In the genomic region with DNA sequence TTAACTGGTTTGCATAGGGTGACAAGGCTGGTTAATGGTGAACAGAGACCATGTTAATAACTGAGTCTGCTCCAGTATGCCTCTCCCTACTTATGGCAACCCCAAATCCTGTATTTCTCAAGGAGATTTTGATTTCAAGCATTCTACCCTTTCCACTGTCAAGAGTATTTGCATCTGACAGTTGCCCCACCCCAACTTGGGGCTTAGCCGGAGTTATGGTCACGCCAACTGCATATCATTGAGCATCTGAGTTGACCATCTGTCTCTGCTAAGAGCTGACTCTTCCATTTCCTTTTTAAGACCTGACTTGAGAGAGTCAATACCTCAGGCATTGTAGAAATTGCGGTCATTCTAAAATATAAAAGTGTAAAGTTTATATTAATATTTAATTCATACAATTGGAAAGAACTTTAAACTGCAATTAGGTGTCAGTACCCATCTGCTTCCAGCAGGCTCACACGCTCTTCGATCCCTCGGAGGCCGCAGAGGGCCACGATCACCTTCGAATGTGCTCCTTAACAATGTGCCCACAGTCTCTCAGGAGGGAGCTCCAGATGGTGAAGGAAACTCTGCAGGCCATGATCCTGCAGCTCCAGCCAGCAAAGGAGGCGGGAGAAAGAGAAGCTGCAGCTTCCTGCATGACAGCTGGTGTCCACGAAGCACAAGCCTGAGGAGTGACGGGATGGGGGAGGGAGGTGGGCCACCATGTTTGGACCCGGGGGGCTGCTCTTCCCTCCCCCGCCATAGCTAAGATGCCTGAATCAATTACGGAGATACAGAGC, we compare ENCODE assay signal across 19 cellular contexts.
"Had no signal": no experiment of that assay in that cellular context is flagged by ENCODE, and none has a peak within 500 bp of the region (broad histone marks: within the 10 kb centered on the region; RNA-seq: fewer than 3 reads in every experiment).

No MANE protein-coding gene starts in this region.

- H3K27me3 Mint-ChIP-seq: activated B cell treated with CpG ODN at 0.5 μM for 24 hours; activated CD4-positive, alpha-beta T cell treated with anti-CD3 and anti-CD28 coated beads, Interleukin-2, amount 10 ng/mL, durations not matched to agents 24 days and 14 days; activated naive CD8-positive, alpha-beta T cell treated with anti-CD3 and anti-CD28 coated beads, Interleukin-2, amount 10 ng/mL, durations not matched to agents 7 days and 5 days; effector memory CD8-positive, alpha-beta T cell; naive thymus-derived CD8-positive, alpha-beta T cell; stimulated activated naive B cell treated with anti-CD40 and anti-IgM and Interleukin-4, amounts not matched to agents 10 μg/mL and 1 μg/mL and 100 μg/mL, for 72 hours; T-helper 17 cell had no signal

- H3K4me1 Mint-ChIP-seq: activated B cell treated with CpG ODN at 0.5 μM for 24 hours; activated CD4-positive, alpha-beta T cell treated with anti-CD3 and anti-CD28 coated beads, Interleukin-2, amount 10 ng/mL, durations not matched to agents 24 days and 14 days; activated naive CD8-positive, alpha-beta T cell treated with anti-CD3 and anti-CD28 coated beads, Interleukin-2, amount 10 ng/mL, durations not matched to agents 7 days and 5 days; stimulated activated naive B cell treated with anti-CD40 and anti-IgM and Interleukin-4, amounts not matched to agents 10 μg/mL and 1 μg/mL and 100 μg/mL, for 72 hours; T-helper 17 cell had no signal

- H3K27me3 ChIP-seq: gastroesophageal sphincter, tibial artery, uterus had no signal

- H3K36me3 Mint-ChIP-seq: activated naive CD8-positive, alpha-beta T cell treated with anti-CD3 and anti-CD28 coated beads, Interleukin-2, amount 10 ng/mL, durations not matched to agents 7 days and 5 days had no signal

- H3K36me3 ChIP-seq: uterus had no signal

- H3K4me3 ChIP-seq: gastroesophageal sphincter, left ventricle myocardium inferior, mucosa of descending colon, skin epidermis, tibial artery, uterus had no signal

- DNase-seq: activated B cell treated with CpG ODN at 0.5 μM for 24 hours; activated CD4-positive, alpha-beta T cell treated with anti-CD3 and anti-CD28 coated beads, Interleukin-2, amount 10 ng/mL, durations not matched to agents 24 days and 14 days; activated naive CD8-positive, alpha-beta T cell treated with anti-CD3 and anti-CD28 coated beads, Interleukin-2, amount 10 ng/mL, durations not matched to agents 7 days and 5 days; anterior cingulate cortex; dermis blood vessel endothelial cell; effector memory CD8-positive, alpha-beta T cell; left ventricle myocardium inferior; mucosa of descending colon; naive thymus-derived CD8-positive, alpha-beta T cell; posterior cingulate gyrus; stimulated activated CD4-positive, alpha-beta T cell treated with anti-CD3 and anti-CD28 coated beads, Interleukin-15, amount 100 ng/mL, for 24 hours; stimulated activated CD4-positive, alpha-beta T cell treated with anti-CD3 and anti-CD28 coated beads, Interleukin-4, amount 100 ng/mL, for 1 hour; stimulated activated naive B cell treated with anti-CD40 and anti-IgM and Interleukin-4, amounts not matched to agents 10 μg/mL and 1 μg/mL and 100 μg/mL, for 72 hours; T-helper 17 cell; tibial artery; uterus had no signal

- H3K27ac Mint-ChIP-seq: activated B cell treated with CpG ODN at 0.5 μM for 24 hours; activated CD4-positive, alpha-beta T cell treated with anti-CD3 and anti-CD28 coated beads, Interleukin-2, amount 10 ng/mL, durations not matched to agents 24 days and 14 days; activated naive CD8-positive, alpha-beta T cell treated with anti-CD3 and anti-CD28 coated beads, Interleukin-2, amount 10 ng/mL, durations not matched to agents 7 days and 5 days; effector memory CD8-positive, alpha-beta T cell; naive thymus-derived CD8-positive, alpha-beta T cell; stimulated activated naive B cell treated with anti-CD40 and anti-IgM and Interleukin-4, amounts not matched to agents 10 μg/mL and 1 μg/mL and 100 μg/mL, for 72 hours; T-helper 17 cell had no signal

- H3K9me3 ChIP-seq: gastroesophageal sphincter, left ventricle myocardium inferior, mucosa of descending colon, tibial artery, uterus had no signal

- H3K9me3 Mint-ChIP-seq: activated B cell treated with CpG ODN at 0.5 μM for 24 hours; activated CD4-positive, alpha-beta T cell treated with anti-CD3 and anti-CD28 coated beads, Interleukin-2, amount 10 ng/mL, durations not matched to agents 24 days and 14 days; effector memory CD8-positive, alpha-beta T cell had no signal

- H3K4me1 ChIP-seq: gastroesophageal sphincter, tibial artery, uterus had no signal

- H3K4me3 Mint-ChIP-seq: activated B cell treated with CpG ODN at 0.5 μM for 24 hours; activated CD4-positive, alpha-beta T cell treated with anti-CD3 and anti-CD28 coated beads, Interleukin-2, amount 10 ng/mL, durations not matched to agents 24 days and 14 days; activated naive CD8-positive, alpha-beta T cell treated with anti-CD3 and anti-CD28 coated beads, Interleukin-2, amount 10 ng/mL, durations not matched to agents 7 days and 5 days; effector memory CD8-positive, alpha-beta T cell; naive thymus-derived CD8-positive, alpha-beta T cell; stimulated activated naive B cell treated with anti-CD40 and anti-IgM and Interleukin-4, amounts not matched to agents 10 μg/mL and 1 μg/mL and 100 μg/mL, for 72 hours; T-helper 17 cell had no signal

- ATAC-seq: effector memory CD8-positive, alpha-beta T cell; gastroesophageal sphincter; mucosa of descending colon; naive thymus-derived CD8-positive, alpha-beta T cell; stimulated activated naive B cell treated with anti-CD40 and anti-IgM and Interleukin-4, amounts not matched to agents 10 μg/mL and 1 μg/mL and 100 μg/mL, for 72 hours; T-helper 17 cell had no signal

- FAIRE-seq: keratinocyte had no signal
